ENCODE assay signal across 1 cellular context in the genomic region with DNA sequence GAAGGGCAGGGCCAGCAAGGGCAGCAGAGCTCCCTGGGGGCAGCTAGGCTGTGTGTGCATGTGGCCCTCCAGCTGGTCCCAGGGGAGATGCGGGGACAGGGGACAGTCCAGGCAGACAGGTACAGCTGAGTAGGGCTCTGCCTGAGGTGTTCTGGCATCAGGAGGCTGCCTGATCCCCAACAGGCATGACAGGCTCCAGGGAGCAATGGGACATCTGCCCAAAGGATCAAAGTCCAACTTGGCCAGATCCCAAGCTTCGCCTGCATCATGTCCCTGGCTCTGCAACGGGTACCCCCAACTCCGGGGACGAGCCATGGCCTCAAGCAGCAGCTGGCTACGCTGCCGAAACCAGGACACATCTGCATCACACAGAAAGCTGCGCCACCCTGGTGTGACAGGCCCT.
TF ChIP-seq lines count a peak whose summit lies in the region.

No MANE protein-coding gene starts in this region.

TF ChIP-seq in GM12878, 131 proteins besides CTCF, POLR2A, EP300 and RAD21:
- no peak for TF ChIP-seq TCF7 (IDR thresholded peaks at IDR 0.05; ENCODE audit: borderline replicate concordance)
- 0 out of 2 replicates have a peak, but pooled peaks have one; percentile 22 for TF ChIP-seq POLR2AphosphoS5 (IDR thresholded peaks at IDR 0.05; ENCODE audit: low read length)
- TF ChIP-seq MEF2B (IDR thresholded peaks at IDR 0.05; ENCODE audit: partially characterized antibody, poor library complexity, severe bottlenecking): peak; percentile 53
TF ChIP-seq in GM12878: peak in this region for 2.
